In genomic region chr11:75950141-75950540, GRCh38 we compare ENCODE assay signal across 31 cellular contexts.
"Had no signal": no experiment of that assay in that cellular context is flagged by ENCODE, and none has a peak within 500 bp of the region (broad histone marks: within the 10 kb centered on the region; RNA-seq: fewer than 3 reads in every experiment).

No MANE protein-coding gene starts in this region.

- H3K9me3 Mint-ChIP-seq: activated CD4-positive, alpha-beta memory T cell treated with anti-CD3 and anti-CD28 coated beads for 36 hours; activated CD4-positive, alpha-beta T cell treated with anti-CD3 and anti-CD28 coated beads, Interleukin-2, amount 10 ng/mL, durations not matched to agents 24 days and 14 days; activated naive CD4-positive, alpha-beta T cell treated with anti-CD3 and anti-CD28 coated beads, Interleukin-2, amount 10 ng/mL, durations not matched to agents 7 days and 5 days; activated naive CD4-positive, alpha-beta T cell treated with anti-CD3 and anti-CD28 coated beads, Interleukin-2, amount 50 U/mL, for 72 hours; activated naive CD8-positive, alpha-beta T cell treated with anti-CD3 and anti-CD28 coated beads, Interleukin-2, amount 10 ng/mL, durations not matched to agents 7 days and 5 days; activated T-cell treated with anti-CD3 and anti-CD28 coated beads, Interleukin-2, amount 50 U/mL, for 72 hours; brain had no signal

- H3K4me3 ChIP-seq: ascending aorta, breast epithelium, cardiac muscle cell, colonic mucosa, esophagus squamous epithelium, gastroesophageal sphincter, heart right ventricle, hepatocyte had no signal

- H3K9me3 ChIP-seq: ascending aorta, breast epithelium, colonic mucosa, esophagus squamous epithelium, gastroesophageal sphincter, heart right ventricle had no signal

- H3K27ac ChIP-seq: ascending aorta, breast epithelium, cardiac muscle cell, colonic mucosa, epithelial cell of prostate, esophagus squamous epithelium, heart right ventricle, hepatocyte had no signal

- H3K4me3 Mint-ChIP-seq: activated CD4-positive, alpha-beta memory T cell treated with anti-CD3 and anti-CD28 coated beads for 36 hours; activated CD4-positive, alpha-beta T cell treated with anti-CD3 and anti-CD28 coated beads for 36 hours; activated CD4-positive, alpha-beta T cell treated with anti-CD3 and anti-CD28 coated beads, Interleukin-2, amount 10 ng/mL, durations not matched to agents 24 days and 14 days; activated CD8-positive, alpha-beta memory T cell treated with anti-CD3 and anti-CD28 coated beads, Interleukin-2, amount 10 ng/mL, durations not matched to agents 7 days and 5 days; activated CD8-positive, alpha-beta T cell treated with anti-CD3 and anti-CD28 coated beads, Interleukin-2, amount 10 ng/mL, durations not matched to agents 7 days and 5 days; activated naive CD4-positive, alpha-beta T cell treated with anti-CD3 and anti-CD28 coated beads, Interleukin-2, amount 10 ng/mL, durations not matched to agents 7 days and 5 days; activated naive CD8-positive, alpha-beta T cell treated with anti-CD3 and anti-CD28 coated beads, Interleukin-2, amount 10 ng/mL, durations not matched to agents 7 days and 5 days; activated T-cell treated with anti-CD3 and anti-CD28 coated beads, Interleukin-2, amount 50 U/mL, for 72 hours; brain had no signal

- H2AFZ ChIP-seq: hepatocyte had no signal

- H3K27me3 Mint-ChIP-seq: activated CD4-positive, alpha-beta memory T cell treated with anti-CD3 and anti-CD28 coated beads for 36 hours; activated CD4-positive, alpha-beta T cell treated with anti-CD3 and anti-CD28 coated beads for 36 hours; activated CD4-positive, alpha-beta T cell treated with anti-CD3 and anti-CD28 coated beads, Interleukin-2, amount 10 ng/mL, durations not matched to agents 24 days and 14 days; activated CD8-positive, alpha-beta memory T cell treated with anti-CD3 and anti-CD28 coated beads, Interleukin-2, amount 10 ng/mL, durations not matched to agents 7 days and 5 days; activated naive CD4-positive, alpha-beta T cell treated with anti-CD3 and anti-CD28 coated beads, Interleukin-2, amount 10 ng/mL, durations not matched to agents 7 days and 5 days; activated naive CD8-positive, alpha-beta T cell treated with anti-CD3 and anti-CD28 coated beads, Interleukin-2, amount 10 ng/mL, durations not matched to agents 7 days and 5 days; brain had no signal

- H3K4me1 Mint-ChIP-seq: activated CD4-positive, alpha-beta T cell treated with anti-CD3 and anti-CD28 coated beads, Interleukin-2, amount 10 ng/mL, durations not matched to agents 24 days and 14 days had no signal

- DNase-seq: activated CD4-positive, alpha-beta memory T cell treated with anti-CD3 and anti-CD28 coated beads for 36 hours; activated CD4-positive, alpha-beta T cell treated with anti-CD3 and anti-CD28 coated beads for 36 hours; activated CD4-positive, alpha-beta T cell treated with anti-CD3 and anti-CD28 coated beads, Interleukin-2, amount 10 ng/mL, durations not matched to agents 24 days and 14 days; activated CD4-positive, CD25-positive, alpha-beta regulatory T cell; activated CD4-positive, CD25-positive, alpha-beta regulatory T cell treated with anti-CD3 and anti-CD28 coated beads, Interleukin-2, amount 50 U/mL, for 72 hours; activated CD8-positive, alpha-beta memory T cell treated with anti-CD3 and anti-CD28 coated beads, Interleukin-2, amount 10 ng/mL, durations not matched to agents 7 days and 5 days; activated CD8-positive, alpha-beta memory T cell treated with anti-CD3 and anti-CD28 coated beads, Interleukin-2, amount 50 U/mL, for 4 hours; activated CD8-positive, alpha-beta T cell treated with anti-CD3 and anti-CD28 coated beads, Interleukin-2, amount 10 ng/mL, durations not matched to agents 7 days and 5 days; activated gamma-delta T cell; activated naive CD4-positive, alpha-beta T cell; activated naive CD4-positive, alpha-beta T cell treated with anti-CD3 and anti-CD28 coated beads, Interleukin-2, amount 10 ng/mL, durations not matched to agents 7 days and 5 days; activated naive CD8-positive, alpha-beta T cell treated with anti-CD3 and anti-CD28 coated beads, Interleukin-2, amount 10 ng/mL, durations not matched to agents 7 days and 5 days; activated T-cell treated with anti-CD3 and anti-CD28 coated beads, Interleukin-2, amount 50 U/mL, for 1 hour; activated T-cell treated with anti-CD3 and anti-CD28 coated beads, Interleukin-2, amount 50 U/mL, for 72 hours; central memory CD4-positive, alpha-beta T cell; cerebellar nuclear complex; colonic mucosa; effector CD8-positive, alpha-beta T cell; esophagus squamous epithelium; foreskin melanocyte; heart right ventricle had no signal

- H3K27ac Mint-ChIP-seq: activated CD4-positive, alpha-beta memory T cell treated with anti-CD3 and anti-CD28 coated beads for 36 hours; activated CD4-positive, alpha-beta T cell treated with anti-CD3 and anti-CD28 coated beads for 36 hours; activated CD4-positive, alpha-beta T cell treated with anti-CD3 and anti-CD28 coated beads, Interleukin-2, amount 10 ng/mL, durations not matched to agents 24 days and 14 days; activated CD8-positive, alpha-beta memory T cell treated with anti-CD3 and anti-CD28 coated beads, Interleukin-2, amount 10 ng/mL, durations not matched to agents 7 days and 5 days; activated CD8-positive, alpha-beta T cell treated with anti-CD3 and anti-CD28 coated beads, Interleukin-2, amount 10 ng/mL, durations not matched to agents 7 days and 5 days; activated naive CD4-positive, alpha-beta T cell treated with anti-CD3 and anti-CD28 coated beads, Interleukin-2, amount 10 ng/mL, durations not matched to agents 7 days and 5 days; activated naive CD4-positive, alpha-beta T cell treated with anti-CD3 and anti-CD28 coated beads, Interleukin-2, amount 50 U/mL, for 72 hours; activated naive CD8-positive, alpha-beta T cell treated with anti-CD3 and anti-CD28 coated beads, Interleukin-2, amount 10 ng/mL, durations not matched to agents 7 days and 5 days; activated T-cell treated with anti-CD3 and anti-CD28 coated beads, Interleukin-2, amount 50 U/mL, for 72 hours had no signal

- H3K27me3 ChIP-seq: ascending aorta, breast epithelium, cardiac muscle cell, colonic mucosa, esophagus squamous epithelium, gastroesophageal sphincter, heart right ventricle, hepatocyte had no signal

- H3K36me3 Mint-ChIP-seq: activated CD4-positive, alpha-beta memory T cell treated with anti-CD3 and anti-CD28 coated beads for 36 hours; activated CD8-positive, alpha-beta memory T cell treated with anti-CD3 and anti-CD28 coated beads, Interleukin-2, amount 10 ng/mL, durations not matched to agents 7 days and 5 days; activated naive CD4-positive, alpha-beta T cell treated with anti-CD3 and anti-CD28 coated beads, Interleukin-2, amount 10 ng/mL, durations not matched to agents 7 days and 5 days; activated naive CD4-positive, alpha-beta T cell treated with anti-CD3 and anti-CD28 coated beads, Interleukin-2, amount 50 U/mL, for 72 hours; brain had no signal

- H3K36me3 ChIP-seq: ascending aorta, breast epithelium, cardiac muscle cell, colonic mucosa, esophagus squamous epithelium, gastroesophageal sphincter, heart right ventricle had no signal

- FAIRE-seq: endometrium, endothelial cell of umbilical vein had no signal

- H3K4me2 ChIP-seq: hepatocyte had no signal

- ATAC-seq: activated CD4-positive, alpha-beta T cell treated with anti-CD3 and anti-CD28 coated beads for 36 hours; activated CD8-positive, alpha-beta memory T cell treated with anti-CD3 and anti-CD28 coated beads, Interleukin-2, amount 10 ng/mL, durations not matched to agents 7 days and 5 days; activated CD8-positive, alpha-beta T cell treated with anti-CD3 and anti-CD28 coated beads, Interleukin-2, amount 10 ng/mL, durations not matched to agents 7 days and 5 days; activated naive CD4-positive, alpha-beta T cell treated with anti-CD3 and anti-CD28 coated beads, Interleukin-2, amount 50 U/mL, for 72 hours; activated T-cell treated with anti-CD3 and anti-CD28 coated beads, Interleukin-2, amount 50 U/mL, for 72 hours; gastroesophageal sphincter; heart right ventricle had no signal
